In genomic region chr7:140397784-140398750, GRCh38 we compare ENCODE assay signal across 1 cellular context.
TF ChIP-seq lines count a peak whose summit lies in the region.

SLC37A3 (minus strand) TSS chr7:140398530; CDS start chr7:140382526, 16,004 bp downstream.

TF ChIP-seq in H1, 55 proteins besides CTCF, POLR2A, EP300 and RAD21 (continued from another document):
- TF ChIP-seq SRF (IDR thresholded peaks at IDR 0.05; ENCODE audit: low read depth, low read length) (no peak), GTF2F1 (IDR thresholded peaks at IDR 0.05; ENCODE audit: borderline replicate concordance, low read depth, low read length) (no peak), KDM4A (IDR thresholded peaks at IDR 0.05; ENCODE audit: low read depth, low read length, severe bottlenecking) (peak; percentile 62), RFX5 (IDR thresholded peaks at IDR 0.05; ENCODE audit: borderline replicate concordance, low read depth, low read length) (no peak), CBX8 (IDR thresholded peaks at IDR 0.05; ENCODE audit: borderline replicate concordance, low read depth, low read length) (no peak), TEAD4 (IDR thresholded peaks at IDR 0.05; ENCODE audit: low read depth, low read length) (no peak), BACH1 (IDR thresholded peaks at IDR 0.05; ENCODE audit: low read length) (no peak), KDM5A (IDR thresholded peaks at IDR 0.05; ENCODE audit: low read length) (no peak), SUZ12 (IDR thresholded peaks at IDR 0.05; ENCODE audit: low read length) (no peak), SIX5 (IDR thresholded peaks at IDR 0.05; ENCODE audit: low read depth, low read length) (peak; percentile 80), EGR1 (IDR thresholded peaks at IDR 0.05; ENCODE audit: borderline replicate concordance, low read depth, low read length) (no peak), YY1 (IDR thresholded peaks at IDR 0.05; ENCODE audit: low read depth, low read length) (no peak), ATF2 (IDR thresholded peaks at IDR 0.05; ENCODE audit: low read length) (no peak), SIN3A (conservative IDR thresholded peaks at IDR 0.05 in 1 of 2, IDR thresholded peaks at IDR 0.05 in 1 of 2; ENCODE audit: low read depth in 1 of 2, low read length in 2 of 2) (peak in 1 of 2 experiments; percentile 69; a peak in 1 of 4 replicates), BRCA1 (IDR thresholded peaks at IDR 0.05; ENCODE audit: low read depth, low read length) (no peak), KDM1A (IDR thresholded peaks at IDR 0.05; ENCODE audit: borderline replicate concordance, low read length) (no peak), RNF2 (IDR thresholded peaks at IDR 0.05; ENCODE audit: borderline replicate concordance, low read depth, low read length, missing control alignments, poor library complexity, severe bottlenecking) (no peak), BCL11A (IDR thresholded peaks at IDR 0.05; ENCODE audit: low read depth in 2 of 2, low read length in 2 of 2) (no peak), MAX (IDR thresholded peaks at IDR 0.05) (peak; percentile 87), HDAC2 (IDR thresholded peaks at IDR 0.05; ENCODE audit: borderline replicate concordance in 1 of 2, low read depth in 2 of 2, low read length in 2 of 2) (no peak), POLR2AphosphoS5 (IDR thresholded peaks at IDR 0.05; ENCODE audit: low read depth, low read length) (peak; percentile 81), CTBP2 (IDR thresholded peaks at IDR 0.05; ENCODE audit: borderline replicate concordance, insufficient read depth, insufficient read length, low read length) (no peak), CREB1 (IDR thresholded peaks at IDR 0.05) (peak; percentile 81), CEBPB (IDR thresholded peaks at IDR 0.05; ENCODE audit: low read depth, low read length) (no peak), RBBP5 (IDR thresholded peaks at IDR 0.05; ENCODE audit: borderline replicate concordance, low read depth, low read length) (no peak), TAF1 (IDR thresholded peaks at IDR 0.05; ENCODE audit: low read depth, low read length) (peak; percentile 75), TAF7 (optimal IDR thresholded peaks at IDR 0.05; ENCODE audit: borderline replicate concordance, low read depth, low read length) (no peak), SP4 (IDR thresholded peaks at IDR 0.05; ENCODE audit: low read length) (peak; percentile 58; the same call in 1 of the 2 replicates), NANOG (IDR thresholded peaks at IDR 0.05; ENCODE audit: insufficient read depth, low read depth, low read length, poor library complexity, severe bottlenecking) (no peak), SP2 (IDR thresholded peaks at IDR 0.05; ENCODE audit: low read length) (no peak), SP1 (IDR thresholded peaks at IDR 0.05; ENCODE audit: low read depth, low read length) (no peak), CHD2 (IDR thresholded peaks at IDR 0.05; ENCODE audit: low read length) (0 out of 2 replicates have a peak, but pooled peaks have one; percentile 45), USF2 (IDR thresholded peaks at IDR 0.05; ENCODE audit: low read length) (peak; percentile 98), TBP (IDR thresholded peaks at IDR 0.05; ENCODE audit: low read depth, low read length) (peak; percentile 65; the same call in 1 of the 2 replicates), RXRA (IDR thresholded peaks at IDR 0.05; ENCODE audit: insufficient read depth, low read depth, low read length) (no peak), E2F6 (IDR thresholded peaks at IDR 0.05) (no peak), PHF8 (conservative IDR thresholded peaks at IDR 0.05; ENCODE audit: low read depth, low read length) (peak; percentile 77), NRF1 (IDR thresholded peaks at IDR 0.05; ENCODE audit: low read depth, low read length) (0 out of 2 replicates have a peak, but pooled peaks have one; percentile 6), EZH2 (IDR thresholded peaks at IDR 0.05; ENCODE audit: low read depth, low read length, severe bottlenecking) (no peak), ASH2L (IDR thresholded peaks at IDR 0.05; ENCODE audit: low read length) (peak; percentile 85), SAP30 (IDR thresholded peaks at IDR 0.05; ENCODE audit: insufficient read depth, insufficient replicate concordance, low read length) (peak; percentile 38), JUND (IDR thresholded peaks at IDR 0.05; ENCODE audit: low read length) (0 out of 2 replicates have a peak, but pooled peaks have one; percentile 28), FOSL1 (IDR thresholded peaks at IDR 0.05; ENCODE audit: insufficient read depth, low read depth, low read length) (no peak), POU5F1 (IDR thresholded peaks at IDR 0.05; ENCODE audit: low read depth, low read length) (no peak), ZNF274 (IDR thresholded peaks at IDR 0.05; ENCODE audit: borderline replicate concordance, extremely low read depth, low read length) (no peak), JUN (IDR thresholded peaks at IDR 0.05; ENCODE audit: low read depth, low read length) (no peak), SIRT6 (IDR thresholded peaks at IDR 0.05; ENCODE audit: low read length) (no peak), HDAC6 (IDR thresholded peaks at IDR 0.05; ENCODE audit: low read depth, low read length) (no peak), CHD7 (IDR thresholded peaks at IDR 0.05; ENCODE audit: insufficient replicate concordance, low read length) (no peak), TCF12 (IDR thresholded peaks at IDR 0.05; ENCODE audit: low read depth, low read length) (0 out of 2 replicates have a peak, but pooled peaks have one; percentile 25), GABPA (IDR thresholded peaks at IDR 0.05; ENCODE audit: borderline replicate concordance, insufficient read depth, low read length) (no peak), MAFK (IDR thresholded peaks at IDR 0.05; ENCODE audit: low read depth, low read length) (no peak)
TF ChIP-seq in H1: peak in this region for 18.
